In genomic region chr20:63319164-63320040, GRCh38 we compare ENCODE assay signal across 13 cellular contexts. TPM values are rescaled to one million over a fixed set of nuclear protein-coding genes. Genes with fewer than 3 reads are reported as not detected.
DNase-seq lines count a peak whose midpoint lies in the region; ATAC-seq and TF ChIP-seq lines count a peak whose summit lies in the region.
"Had no signal": no experiment of that assay in that cellular context is flagged by ENCODE, and none has a peak within 500 bp of the region (broad histone marks: within the 10 kb centered on the region; RNA-seq: fewer than 3 reads in every experiment).

No MANE protein-coding gene starts in this region.

- intact Hi-C loops in left ventricle myocardium superior (cut with micrococcal nuclease): no loop called here
- intact Hi-C loops in breast epithelium (cut with DNase I; ENCODE audit: low total_unique reads): no loop called here

- no peaks in the 10 kb centered on the region for H3K4me1 ChIP-seq in HEK293 (ENCODE audit: control insufficient read depth, insufficient read depth, low read length)
- no peaks in the 10 kb centered on the region for H3K4me1 ChIP-seq in suprapubic skin
- H3K4me1 ChIP-seq in breast epithelium: no peaks in the 10 kb centered on the region

- CTCF ChIA-PET in HEK293 (lab: Yijun Ruan, JAX): interaction anchor here (0.7 to 2.5 kb wide), 2 partner anchors 10 to 85 kb away, joined by 3 to 12 read pairs; no protein-coding TSS in a partner anchor

- DNase-seq in activated effector memory CD4-positive, alpha-beta T cell treated with anti-CD3 and anti-CD28 coated beads, Interleukin-2, amount 50 U/mL, for 16 hours: peak; percentile 58
- no peak for DNase-seq in activated effector memory CD4-positive, alpha-beta T cell treated with Interleukin-2 at 50 U/mL for 16 hours
- DNase-seq in left ventricle myocardium superior (peak; percentile 12), suprapubic skin (ENCODE audit: low spot score in 2 of 2) (peak; percentile 47 to 74), breast epithelium (ENCODE audit: low spot score in 2 of 2) (no peak)
- DNase-seq: MM.1S, NCI-H1105 treated with DMSO at 0.1 percent for 48 hours, NCI-H187 treated with DMSO at 0.1 percent for 48 hours, NCI-H446, PC-3 had no signal

- POLR2A ChIA-PET in HEK293 (lab: Yijun Ruan, JAX): no interaction called here

- H3K27ac ChIP-seq in HEK293 (ENCODE audit: extremely low read depth, low read depth, low read length): no peak overlapping the region
- H3K27ac ChIP-seq in suprapubic skin: no peak overlapping the region
- H3K27ac ChIP-seq in breast epithelium: no peak overlapping the region
- H3K27ac ChIP-seq: A549 had no signal

- no peak for ATAC-seq in left ventricle myocardium superior
- ATAC-seq in HG02938 (IDR thresholded peaks at IDR 0.05; ENCODE audit: unreplicated experiment): no peak
- ATAC-seq: A549, PC-3 had no signal

- H3K27me3 ChIP-seq in suprapubic skin (peaks cover 59% of the 10 kb centered on the region), breast epithelium (peaks cover 0 to 38% of the 10 kb centered on the region in 2 donors)

- no peak overlapping the region for H3K4me3 ChIP-seq in HEK293 (ENCODE audit: low read depth, low read length)
- H3K4me3 ChIP-seq in suprapubic skin: no peak overlapping the region
- no peak overlapping the region for H3K4me3 ChIP-seq in breast epithelium
- H3K4me3 ChIP-seq: A549 had no signal

- no peak for TF ChIP-seq EP300 in suprapubic skin (IDR thresholded peaks at IDR 0.05)

- H3K9me3 ChIP-seq in HEK293 (ENCODE audit: control insufficient read depth, insufficient read depth, low read depth, low read length): no peaks in the 10 kb centered on the region
- H3K9me3 ChIP-seq in suprapubic skin: no peaks in the 10 kb centered on the region
- no peaks in the 10 kb centered on the region for H3K9me3 ChIP-seq in breast epithelium
- H3K9me3 ChIP-seq: A549 had no signal

- H3K36me3 ChIP-seq in HEK293 (ENCODE audit: control insufficient read depth in 2 of 2, insufficient read depth in 1 of 2, low read length in 2 of 2) (no peaks in the 10 kb centered on the region), suprapubic skin (no peaks in the 10 kb centered on the region), breast epithelium (no peaks in the 10 kb centered on the region)

- WGBS in suprapubic skin: 40% methylated on average over 1 of the region's 25 CpGs

- TF ChIP-seq POLR2A in suprapubic skin (IDR thresholded peaks at IDR 0.05) (no peak), breast epithelium (IDR thresholded peaks at IDR 0.05) (no peak)

- TF ChIP-seq CTCF in HEK293 (tag by site-specific recombination; IDR thresholded peaks at IDR 0.05) (no peak), suprapubic skin (IDR thresholded peaks at IDR 0.05) (no peak), breast epithelium (IDR thresholded peaks at IDR 0.05) (no peak)

TF ChIP-seq in HEK293, 187 proteins besides CTCF, POLR2A, EP300 and RAD21:
- peak; percentile 56; the same call in 1 of the 2 replicates for TF ChIP-seq ZNF692 (tag by site-specific recombination; IDR thresholded peaks at IDR 0.05)
- TF ChIP-seq GLIS1 (tag by site-specific recombination; IDR thresholded peaks at IDR 0.05): peak; percentile 83
- TF ChIP-seq ZFP69B (tag by site-specific recombination; IDR thresholded peaks at IDR 0.05): peak; percentile 66
- 0 out of 2 replicates have a peak, but pooled peaks have one; percentile 11 for TF ChIP-seq SP2 (tag by site-specific recombination; IDR thresholded peaks at IDR 0.05)
- TF ChIP-seq ZNF394 (tag by site-specific recombination; IDR thresholded peaks at IDR 0.05; ENCODE audit: borderline replicate concordance): no peak
- TF ChIP-seq ZNF280C (tag by site-specific recombination; IDR thresholded peaks at IDR 0.05): no peak
- TF ChIP-seq, protein P1, sequence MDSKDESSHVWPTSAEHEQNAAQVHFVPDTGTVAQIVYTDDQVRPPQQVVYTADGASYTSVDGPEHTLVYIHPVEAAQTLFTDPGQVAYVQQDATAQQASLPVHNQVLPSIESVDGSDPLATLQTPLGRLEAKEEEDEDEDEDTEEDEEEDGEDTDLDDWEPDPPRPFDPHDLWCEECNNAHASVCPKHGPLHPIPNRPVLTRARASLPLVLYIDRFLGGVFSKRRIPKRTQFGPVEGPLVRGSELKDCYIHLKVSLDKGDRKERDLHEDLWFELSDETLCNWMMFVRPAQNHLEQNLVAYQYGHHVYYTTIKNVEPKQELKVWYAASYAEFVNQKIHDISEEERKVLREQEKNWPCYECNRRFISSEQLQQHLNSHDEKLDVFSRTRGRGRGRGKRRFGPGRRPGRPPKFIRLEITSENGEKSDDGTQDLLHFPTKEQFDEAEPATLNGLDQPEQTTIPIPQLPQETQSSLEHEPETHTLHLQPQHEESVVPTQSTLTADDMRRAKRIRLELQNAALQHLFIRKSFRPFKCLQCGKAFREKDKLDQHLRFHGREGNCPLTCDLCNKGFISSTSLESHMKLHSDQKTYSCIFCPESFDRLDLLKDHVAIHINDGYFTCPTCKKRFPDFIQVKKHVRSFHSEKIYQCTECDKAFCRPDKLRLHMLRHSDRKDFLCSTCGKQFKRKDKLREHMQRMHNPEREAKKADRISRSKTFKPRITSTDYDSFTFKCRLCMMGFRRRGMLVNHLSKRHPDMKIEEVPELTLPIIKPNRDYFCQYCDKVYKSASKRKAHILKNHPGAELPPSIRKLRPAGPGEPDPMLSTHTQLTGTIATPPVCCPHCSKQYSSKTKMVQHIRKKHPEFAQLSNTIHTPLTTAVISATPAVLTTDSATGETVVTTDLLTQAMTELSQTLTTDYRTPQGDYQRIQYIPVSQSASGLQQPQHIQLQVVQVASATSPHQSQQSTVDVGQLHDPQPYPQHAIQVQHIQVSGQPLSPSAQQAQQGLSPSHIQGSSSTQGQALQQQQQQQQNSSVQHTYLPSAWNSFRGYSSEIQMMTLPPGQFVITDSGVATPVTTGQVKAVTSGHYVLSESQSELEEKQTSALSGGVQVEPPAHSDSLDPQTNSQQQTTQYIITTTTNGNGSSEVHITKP (tag by site-specific recombination; IDR thresholded peaks at IDR 0.05): 0 out of 2 replicates have a peak, but pooled peaks have one; percentile 14
- peak; percentile 43; the same call in 1 of the 2 replicates for TF ChIP-seq GLIS2 (tag by site-specific recombination; IDR thresholded peaks at IDR 0.05)

RNA-seq across cellular contexts. Expression of gene COL20A1, which starts 26.4 kb away (rescaled TPM):
- not detected for total RNA-seq in left ventricle myocardium superior
- total RNA-seq in suprapubic skin: not detected
- not detected for total RNA-seq in breast epithelium
- total RNA-seq: PC-3 had no signal

RNA-seq across cellular contexts. Expression of gene CHRNA4, which starts 41.7 kb away (rescaled TPM):
- total RNA-seq in left ventricle myocardium superior (1.8 TPM), suprapubic skin (not detected), breast epithelium (not detected)
- total RNA-seq: PC-3 had no signal

RNA-seq across cellular contexts. Expression of gene ARFGAP1, which starts 46.8 kb away (rescaled TPM):
- total RNA-seq in left ventricle myocardium superior: 30.9 TPM
- total RNA-seq in suprapubic skin: 10 to 100 TPM; 38.6 to 84.9 (median 43.4) TPM
- total RNA-seq in breast epithelium: 10 to 100 TPM; 24.3 to 44.6 (median 38.2) TPM

Comparison
In these comparisons a context has a peak if more than half of its experiments do, and no peak if none do; other contexts are left out.
1. DNase-seq: peak in activated effector memory CD4-positive, alpha-beta T cell treated with anti-CD3 and anti-CD28 coated beads, Interleukin-2, amount 50 U/mL, for 16 hours (single experiment), left ventricle myocardium superior (single experiment) and suprapubic skin (2 of 2); none in activated effector memory CD4-positive, alpha-beta T cell treated with Interleukin-2 at 50 U/mL for 16 hours (single experiment) and breast epithelium (0 of 2).